ENCODE assay signal across 1 cellular context in the genomic region with DNA sequence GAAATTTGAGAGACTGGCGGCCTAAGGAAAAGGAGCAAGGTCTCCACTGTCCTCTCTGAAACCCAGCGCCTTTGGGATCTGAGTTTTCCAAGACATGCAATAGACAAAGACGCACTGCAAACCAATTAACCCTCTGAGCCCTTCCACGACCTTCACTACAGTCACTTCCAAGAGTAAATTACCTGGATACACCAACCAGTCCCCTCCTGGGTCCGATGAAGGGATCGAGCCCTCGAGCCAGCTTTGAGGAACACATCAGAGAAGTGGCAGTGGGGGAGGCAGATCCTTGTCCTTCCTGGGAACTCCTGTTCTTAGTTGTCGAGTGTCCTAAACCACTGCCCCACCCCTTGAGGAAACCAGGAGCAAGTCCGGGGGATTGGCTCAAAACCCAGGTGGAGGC.
TF ChIP-seq lines count a peak whose summit lies in the region.

No MANE protein-coding gene starts in this region.

TF ChIP-seq in K562, 482 proteins besides CTCF, POLR2A, EP300 and RAD21 (continued from another document):
- TF ChIP-seq, protein P1, sequence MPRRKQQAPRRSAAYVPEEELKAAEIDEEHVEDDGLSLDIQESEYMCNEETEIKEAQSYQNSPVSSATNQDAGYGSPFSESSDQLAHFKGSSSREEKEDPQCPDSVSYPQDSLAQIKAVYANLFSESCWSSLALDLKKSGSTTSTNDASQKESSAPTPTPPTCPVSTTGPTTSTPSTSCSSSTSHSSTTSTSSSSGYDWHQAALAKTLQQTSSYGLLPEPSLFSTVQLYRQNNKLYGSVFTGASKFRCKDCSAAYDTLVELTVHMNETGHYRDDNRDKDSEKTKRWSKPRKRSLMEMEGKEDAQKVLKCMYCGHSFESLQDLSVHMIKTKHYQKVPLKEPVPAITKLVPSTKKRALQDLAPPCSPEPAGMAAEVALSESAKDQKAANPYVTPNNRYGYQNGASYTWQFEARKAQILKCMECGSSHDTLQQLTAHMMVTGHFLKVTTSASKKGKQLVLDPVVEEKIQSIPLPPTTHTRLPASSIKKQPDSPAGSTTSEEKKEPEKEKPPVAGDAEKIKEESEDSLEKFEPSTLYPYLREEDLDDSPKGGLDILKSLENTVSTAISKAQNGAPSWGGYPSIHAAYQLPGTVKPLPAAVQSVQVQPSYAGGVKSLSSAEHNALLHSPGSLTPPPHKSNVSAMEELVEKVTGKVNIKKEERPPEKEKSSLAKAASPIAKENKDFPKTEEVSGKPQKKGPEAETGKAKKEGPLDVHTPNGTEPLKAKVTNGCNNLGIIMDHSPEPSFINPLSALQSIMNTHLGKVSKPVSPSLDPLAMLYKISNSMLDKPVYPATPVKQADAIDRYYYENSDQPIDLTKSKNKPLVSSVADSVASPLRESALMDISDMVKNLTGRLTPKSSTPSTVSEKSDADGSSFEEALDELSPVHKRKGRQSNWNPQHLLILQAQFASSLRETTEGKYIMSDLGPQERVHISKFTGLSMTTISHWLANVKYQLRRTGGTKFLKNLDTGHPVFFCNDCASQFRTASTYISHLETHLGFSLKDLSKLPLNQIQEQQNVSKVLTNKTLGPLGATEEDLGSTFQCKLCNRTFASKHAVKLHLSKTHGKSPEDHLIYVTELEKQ (CRISPR knock-in tag; IDR thresholded peaks at IDR 0.05): no peak
- TF ChIP-seq, protein P2, sequence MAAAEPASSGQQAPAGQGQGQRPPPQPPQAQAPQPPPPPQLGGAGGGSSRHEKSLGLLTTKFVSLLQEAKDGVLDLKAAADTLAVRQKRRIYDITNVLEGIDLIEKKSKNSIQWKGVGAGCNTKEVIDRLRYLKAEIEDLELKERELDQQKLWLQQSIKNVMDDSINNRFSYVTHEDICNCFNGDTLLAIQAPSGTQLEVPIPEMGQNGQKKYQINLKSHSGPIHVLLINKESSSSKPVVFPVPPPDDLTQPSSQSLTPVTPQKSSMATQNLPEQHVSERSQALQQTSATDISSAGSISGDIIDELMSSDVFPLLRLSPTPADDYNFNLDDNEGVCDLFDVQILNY (CRISPR knock-in tag; IDR thresholded peaks at IDR 0.05): no peak
- TF ChIP-seq CC2D1A (IDR thresholded peaks at IDR 0.05) (peak; percentile 54; the same call in 1 of the 2 replicates), MTA2 (IDR thresholded peaks at IDR 0.05; ENCODE audit: low read depth) (no peak), ZNF551 (CRISPR knock-in tag; IDR thresholded peaks at IDR 0.05) (no peak), SIN3B (IDR thresholded peaks at IDR 0.05; ENCODE audit: low read depth) (no peak), ZKSCAN3 (CRISPR knock-in tag; IDR thresholded peaks at IDR 0.05) (no peak), ZFPM2 (CRISPR knock-in tag; IDR thresholded peaks at IDR 0.05) (no peak), ZNF583 (CRISPR knock-in tag; IDR thresholded peaks at IDR 0.05) (no peak), KAT8 (IDR thresholded peaks at IDR 0.05; ENCODE audit: low read depth) (no peak), RFX5 (IDR thresholded peaks at IDR 0.05; ENCODE audit: low read depth, low read length) (no peak)
- TF ChIP-seq, protein P3, sequence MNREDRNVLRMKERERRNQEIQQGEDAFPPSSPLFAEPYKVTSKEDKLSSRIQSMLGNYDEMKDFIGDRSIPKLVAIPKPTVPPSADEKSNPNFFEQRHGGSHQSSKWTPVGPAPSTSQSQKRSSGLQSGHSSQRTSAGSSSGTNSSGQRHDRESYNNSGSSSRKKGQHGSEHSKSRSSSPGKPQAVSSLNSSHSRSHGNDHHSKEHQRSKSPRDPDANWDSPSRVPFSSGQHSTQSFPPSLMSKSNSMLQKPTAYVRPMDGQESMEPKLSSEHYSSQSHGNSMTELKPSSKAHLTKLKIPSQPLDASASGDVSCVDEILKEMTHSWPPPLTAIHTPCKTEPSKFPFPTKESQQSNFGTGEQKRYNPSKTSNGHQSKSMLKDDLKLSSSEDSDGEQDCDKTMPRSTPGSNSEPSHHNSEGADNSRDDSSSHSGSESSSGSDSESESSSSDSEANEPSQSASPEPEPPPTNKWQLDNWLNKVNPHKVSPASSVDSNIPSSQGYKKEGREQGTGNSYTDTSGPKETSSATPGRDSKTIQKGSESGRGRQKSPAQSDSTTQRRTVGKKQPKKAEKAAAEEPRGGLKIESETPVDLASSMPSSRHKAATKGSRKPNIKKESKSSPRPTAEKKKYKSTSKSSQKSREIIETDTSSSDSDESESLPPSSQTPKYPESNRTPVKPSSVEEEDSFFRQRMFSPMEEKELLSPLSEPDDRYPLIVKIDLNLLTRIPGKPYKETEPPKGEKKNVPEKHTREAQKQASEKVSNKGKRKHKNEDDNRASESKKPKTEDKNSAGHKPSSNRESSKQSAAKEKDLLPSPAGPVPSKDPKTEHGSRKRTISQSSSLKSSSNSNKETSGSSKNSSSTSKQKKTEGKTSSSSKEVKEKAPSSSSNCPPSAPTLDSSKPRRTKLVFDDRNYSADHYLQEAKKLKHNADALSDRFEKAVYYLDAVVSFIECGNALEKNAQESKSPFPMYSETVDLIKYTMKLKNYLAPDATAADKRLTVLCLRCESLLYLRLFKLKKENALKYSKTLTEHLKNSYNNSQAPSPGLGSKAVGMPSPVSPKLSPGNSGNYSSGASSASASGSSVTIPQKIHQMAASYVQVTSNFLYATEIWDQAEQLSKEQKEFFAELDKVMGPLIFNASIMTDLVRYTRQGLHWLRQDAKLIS (CRISPR knock-in tag; IDR thresholded peaks at IDR 0.05): no peak
- TF ChIP-seq, protein P4, sequence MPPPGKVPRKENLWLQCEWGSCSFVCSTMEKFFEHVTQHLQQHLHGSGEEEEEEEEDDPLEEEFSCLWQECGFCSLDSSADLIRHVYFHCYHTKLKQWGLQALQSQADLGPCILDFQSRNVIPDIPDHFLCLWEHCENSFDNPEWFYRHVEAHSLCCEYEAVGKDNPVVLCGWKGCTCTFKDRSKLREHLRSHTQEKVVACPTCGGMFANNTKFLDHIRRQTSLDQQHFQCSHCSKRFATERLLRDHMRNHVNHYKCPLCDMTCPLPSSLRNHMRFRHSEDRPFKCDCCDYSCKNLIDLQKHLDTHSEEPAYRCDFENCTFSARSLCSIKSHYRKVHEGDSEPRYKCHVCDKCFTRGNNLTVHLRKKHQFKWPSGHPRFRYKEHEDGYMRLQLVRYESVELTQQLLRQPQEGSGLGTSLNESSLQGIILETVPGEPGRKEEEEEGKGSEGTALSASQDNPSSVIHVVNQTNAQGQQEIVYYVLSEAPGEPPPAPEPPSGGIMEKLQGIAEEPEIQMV (tag; conservative IDR thresholded peaks at IDR 0.05; ENCODE audit: low read depth): peak; percentile 84
- TF ChIP-seq, protein P5, sequence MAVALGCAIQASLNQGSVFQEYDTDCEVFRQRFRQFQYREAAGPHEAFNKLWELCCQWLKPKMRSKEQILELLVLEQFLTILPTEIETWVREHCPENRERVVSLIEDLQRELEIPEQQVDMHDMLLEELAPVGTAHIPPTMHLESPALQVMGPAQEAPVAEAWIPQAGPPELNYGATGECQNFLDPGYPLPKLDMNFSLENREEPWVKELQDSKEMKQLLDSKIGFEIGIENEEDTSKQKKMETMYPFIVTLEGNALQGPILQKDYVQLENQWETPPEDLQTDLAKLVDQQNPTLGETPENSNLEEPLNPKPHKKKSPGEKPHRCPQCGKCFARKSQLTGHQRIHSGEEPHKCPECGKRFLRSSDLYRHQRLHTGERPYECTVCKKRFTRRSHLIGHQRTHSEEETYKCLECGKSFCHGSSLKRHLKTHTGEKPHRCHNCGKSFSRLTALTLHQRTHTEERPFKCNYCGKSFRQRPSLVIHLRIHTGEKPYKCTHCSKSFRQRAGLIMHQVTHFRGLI (CRISPR knock-in tag; IDR thresholded peaks at IDR 0.05): no peak
- TF ChIP-seq, protein P6, sequence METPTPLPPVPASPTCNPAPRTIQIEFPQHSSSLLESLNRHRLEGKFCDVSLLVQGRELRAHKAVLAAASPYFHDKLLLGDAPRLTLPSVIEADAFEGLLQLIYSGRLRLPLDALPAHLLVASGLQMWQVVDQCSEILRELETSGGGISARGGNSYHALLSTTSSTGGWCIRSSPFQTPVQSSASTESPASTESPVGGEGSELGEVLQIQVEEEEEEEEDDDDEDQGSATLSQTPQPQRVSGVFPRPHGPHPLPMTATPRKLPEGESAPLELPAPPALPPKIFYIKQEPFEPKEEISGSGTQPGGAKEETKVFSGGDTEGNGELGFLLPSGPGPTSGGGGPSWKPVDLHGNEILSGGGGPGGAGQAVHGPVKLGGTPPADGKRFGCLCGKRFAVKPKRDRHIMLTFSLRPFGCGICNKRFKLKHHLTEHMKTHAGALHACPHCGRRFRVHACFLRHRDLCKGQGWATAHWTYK (CRISPR knock-in tag; IDR thresholded peaks at IDR 0.05): no peak
- TF ChIP-seq, protein P7, sequence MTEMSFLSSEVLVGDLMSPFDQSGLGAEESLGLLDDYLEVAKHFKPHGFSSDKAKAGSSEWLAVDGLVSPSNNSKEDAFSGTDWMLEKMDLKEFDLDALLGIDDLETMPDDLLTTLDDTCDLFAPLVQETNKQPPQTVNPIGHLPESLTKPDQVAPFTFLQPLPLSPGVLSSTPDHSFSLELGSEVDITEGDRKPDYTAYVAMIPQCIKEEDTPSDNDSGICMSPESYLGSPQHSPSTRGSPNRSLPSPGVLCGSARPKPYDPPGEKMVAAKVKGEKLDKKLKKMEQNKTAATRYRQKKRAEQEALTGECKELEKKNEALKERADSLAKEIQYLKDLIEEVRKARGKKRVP (CRISPR knock-in tag; IDR thresholded peaks at IDR 0.05): no peak
- TF ChIP-seq, protein P8, sequence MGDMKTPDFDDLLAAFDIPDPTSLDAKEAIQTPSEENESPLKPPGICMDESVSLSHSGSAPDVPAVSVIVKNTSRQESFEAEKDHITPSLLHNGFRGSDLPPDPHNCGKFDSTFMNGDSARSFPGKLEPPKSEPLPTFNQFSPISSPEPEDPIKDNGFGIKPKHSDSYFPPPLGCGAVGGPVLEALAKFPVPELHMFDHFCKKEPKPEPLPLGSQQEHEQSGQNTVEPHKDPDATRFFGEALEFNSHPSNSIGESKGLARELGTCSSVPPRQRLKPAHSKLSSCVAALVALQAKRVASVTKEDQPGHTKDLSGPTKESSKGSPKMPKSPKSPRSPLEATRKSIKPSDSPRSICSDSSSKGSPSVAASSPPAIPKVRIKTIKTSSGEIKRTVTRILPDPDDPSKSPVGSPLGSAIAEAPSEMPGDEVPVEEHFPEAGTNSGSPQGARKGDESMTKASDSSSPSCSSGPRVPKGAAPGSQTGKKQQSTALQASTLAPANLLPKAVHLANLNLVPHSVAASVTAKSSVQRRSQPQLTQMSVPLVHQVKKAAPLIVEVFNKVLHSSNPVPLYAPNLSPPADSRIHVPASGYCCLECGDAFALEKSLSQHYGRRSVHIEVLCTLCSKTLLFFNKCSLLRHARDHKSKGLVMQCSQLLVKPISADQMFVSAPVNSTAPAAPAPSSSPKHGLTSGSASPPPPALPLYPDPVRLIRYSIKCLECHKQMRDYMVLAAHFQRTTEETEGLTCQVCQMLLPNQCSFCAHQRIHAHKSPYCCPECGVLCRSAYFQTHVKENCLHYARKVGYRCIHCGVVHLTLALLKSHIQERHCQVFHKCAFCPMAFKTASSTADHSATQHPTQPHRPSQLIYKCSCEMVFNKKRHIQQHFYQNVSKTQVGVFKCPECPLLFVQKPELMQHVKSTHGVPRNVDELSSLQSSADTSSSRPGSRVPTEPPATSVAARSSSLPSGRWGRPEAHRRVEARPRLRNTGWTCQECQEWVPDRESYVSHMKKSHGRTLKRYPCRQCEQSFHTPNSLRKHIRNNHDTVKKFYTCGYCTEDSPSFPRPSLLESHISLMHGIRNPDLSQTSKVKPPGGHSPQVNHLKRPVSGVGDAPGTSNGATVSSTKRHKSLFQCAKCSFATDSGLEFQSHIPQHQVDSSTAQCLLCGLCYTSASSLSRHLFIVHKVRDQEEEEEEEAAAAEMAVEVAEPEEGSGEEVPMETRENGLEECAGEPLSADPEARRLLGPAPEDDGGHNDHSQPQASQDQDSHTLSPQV (IDR thresholded peaks at IDR 0.05): no peak
- TF ChIP-seq, protein P9, sequence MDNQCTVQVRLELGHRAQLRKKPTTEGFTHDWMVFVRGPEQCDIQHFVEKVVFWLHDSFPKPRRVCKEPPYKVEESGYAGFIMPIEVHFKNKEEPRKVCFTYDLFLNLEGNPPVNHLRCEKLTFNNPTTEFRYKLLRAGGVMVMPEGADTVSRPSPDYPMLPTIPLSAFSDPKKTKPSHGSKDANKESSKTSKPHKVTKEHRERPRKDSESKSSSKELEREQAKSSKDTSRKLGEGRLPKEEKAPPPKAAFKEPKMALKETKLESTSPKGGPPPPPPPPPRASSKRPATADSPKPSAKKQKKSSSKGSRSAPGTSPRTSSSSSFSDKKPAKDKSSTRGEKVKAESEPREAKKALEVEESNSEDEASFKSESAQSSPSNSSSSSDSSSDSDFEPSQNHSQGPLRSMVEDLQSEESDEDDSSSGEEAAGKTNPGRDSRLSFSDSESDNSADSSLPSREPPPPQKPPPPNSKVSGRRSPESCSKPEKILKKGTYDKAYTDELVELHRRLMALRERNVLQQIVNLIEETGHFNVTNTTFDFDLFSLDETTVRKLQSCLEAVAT (IDR thresholded peaks at IDR 0.05): no peak
- TF ChIP-seq, protein P10, sequence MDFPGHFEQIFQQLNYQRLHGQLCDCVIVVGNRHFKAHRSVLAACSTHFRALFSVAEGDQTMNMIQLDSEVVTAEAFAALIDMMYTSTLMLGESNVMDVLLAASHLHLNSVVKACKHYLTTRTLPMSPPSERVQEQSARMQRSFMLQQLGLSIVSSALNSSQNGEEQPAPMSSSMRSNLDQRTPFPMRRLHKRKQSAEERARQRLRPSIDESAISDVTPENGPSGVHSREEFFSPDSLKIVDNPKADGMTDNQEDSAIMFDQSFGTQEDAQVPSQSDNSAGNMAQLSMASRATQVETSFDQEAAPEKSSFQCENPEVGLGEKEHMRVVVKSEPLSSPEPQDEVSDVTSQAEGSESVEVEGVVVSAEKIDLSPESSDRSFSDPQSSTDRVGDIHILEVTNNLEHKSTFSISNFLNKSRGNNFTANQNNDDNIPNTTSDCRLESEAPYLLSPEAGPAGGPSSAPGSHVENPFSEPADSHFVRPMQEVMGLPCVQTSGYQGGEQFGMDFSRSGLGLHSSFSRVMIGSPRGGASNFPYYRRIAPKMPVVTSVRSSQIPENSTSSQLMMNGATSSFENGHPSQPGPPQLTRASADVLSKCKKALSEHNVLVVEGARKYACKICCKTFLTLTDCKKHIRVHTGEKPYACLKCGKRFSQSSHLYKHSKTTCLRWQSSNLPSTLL (IDR thresholded peaks at IDR 0.05): peak; percentile 76
- TF ChIP-seq, protein P11, sequence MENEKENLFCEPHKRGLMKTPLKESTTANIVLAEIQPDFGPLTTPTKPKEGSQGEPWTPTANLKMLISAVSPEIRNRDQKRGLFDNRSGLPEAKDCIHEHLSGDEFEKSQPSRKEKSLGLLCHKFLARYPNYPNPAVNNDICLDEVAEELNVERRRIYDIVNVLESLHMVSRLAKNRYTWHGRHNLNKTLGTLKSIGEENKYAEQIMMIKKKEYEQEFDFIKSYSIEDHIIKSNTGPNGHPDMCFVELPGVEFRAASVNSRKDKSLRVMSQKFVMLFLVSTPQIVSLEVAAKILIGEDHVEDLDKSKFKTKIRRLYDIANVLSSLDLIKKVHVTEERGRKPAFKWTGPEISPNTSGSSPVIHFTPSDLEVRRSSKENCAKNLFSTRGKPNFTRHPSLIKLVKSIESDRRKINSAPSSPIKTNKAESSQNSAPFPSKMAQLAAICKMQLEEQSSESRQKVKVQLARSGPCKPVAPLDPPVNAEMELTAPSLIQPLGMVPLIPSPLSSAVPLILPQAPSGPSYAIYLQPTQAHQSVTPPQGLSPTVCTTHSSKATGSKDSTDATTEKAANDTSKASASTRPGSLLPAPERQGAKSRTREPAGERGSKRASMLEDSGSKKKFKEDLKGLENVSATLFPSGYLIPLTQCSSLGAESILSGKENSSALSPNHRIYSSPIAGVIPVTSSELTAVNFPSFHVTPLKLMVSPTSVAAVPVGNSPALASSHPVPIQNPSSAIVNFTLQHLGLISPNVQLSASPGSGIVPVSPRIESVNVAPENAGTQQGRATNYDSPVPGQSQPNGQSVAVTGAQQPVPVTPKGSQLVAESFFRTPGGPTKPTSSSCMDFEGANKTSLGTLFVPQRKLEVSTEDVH (IDR thresholded peaks at IDR 0.05; ENCODE audit: low read depth, partially characterized antibody): no peak
TF ChIP-seq in K562: peak in this region for 3.
